In the genomic region with DNA sequence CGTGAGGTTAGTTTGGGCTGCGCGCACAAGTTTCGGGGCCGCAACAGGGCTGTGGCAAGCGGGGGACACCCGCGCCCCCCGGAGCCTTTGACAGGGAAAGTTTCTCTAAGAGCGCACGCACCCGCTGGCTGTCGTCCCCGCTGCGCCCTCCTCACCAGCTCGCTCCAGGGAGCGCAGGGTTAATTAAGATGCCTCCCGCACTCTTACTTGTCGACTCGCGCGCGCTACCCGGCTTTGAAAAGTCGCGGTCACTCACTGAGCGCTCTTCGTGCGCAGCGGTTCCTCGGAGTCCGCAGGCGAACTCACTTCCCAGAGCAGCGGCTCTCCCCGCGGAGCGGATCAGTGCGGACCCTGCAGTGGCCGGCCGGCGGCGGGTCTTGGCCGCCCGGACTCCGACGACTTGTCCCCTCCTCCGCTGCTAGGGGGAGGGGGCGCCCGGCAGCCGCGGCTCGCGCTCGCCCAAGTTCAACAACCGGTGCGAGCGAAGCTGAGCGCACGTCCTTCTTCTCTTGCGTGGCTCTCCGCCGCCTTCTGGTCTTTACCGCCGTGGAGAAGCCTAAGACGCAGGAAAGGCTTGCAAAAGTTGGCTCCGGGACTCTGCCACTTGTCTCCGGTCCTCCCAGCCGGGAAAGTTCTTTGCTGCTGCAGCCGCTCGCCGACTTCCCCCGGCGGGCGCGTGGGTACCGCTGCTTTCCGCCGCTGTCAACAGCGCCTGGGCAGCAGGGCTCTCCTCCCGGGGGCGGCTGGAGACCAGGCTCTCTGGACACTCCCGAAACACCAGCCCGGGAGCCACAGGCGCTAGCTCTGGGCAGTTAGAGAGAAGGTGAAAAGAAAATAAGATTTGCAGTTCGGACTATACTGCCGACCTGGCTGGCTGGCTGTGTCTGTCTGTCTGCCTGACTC, we compare ENCODE assay signal across 8 cellular contexts. TPM values are rescaled to one million over a fixed set of nuclear protein-coding genes. Genes with fewer than 3 reads are reported as not detected.
DNase-seq lines count a peak whose midpoint lies in the region; ATAC-seq and TF ChIP-seq lines count a peak whose summit lies in the region.

No MANE protein-coding gene starts in this region.

- peaks cover under 1 to 18% (median 7%) of the 10 kb centered on the region in 7 donors for H3K9me3 Mint-ChIP-seq in CD14-positive monocyte

- peak overlapping the region; percentile 95 to 99 (median 97) for H3K27ac Mint-ChIP-seq in CD14-positive monocyte

- peaks cover 23% of the 10 kb centered on the region for H3K4me1 Mint-ChIP-seq in CD14-positive monocyte

- H3K36me3 ChIP-seq in HUES64 (ENCODE audit: insufficient read depth, low read length) (no peaks in the 10 kb centered on the region), left lung (peaks cover 0 to 10% of the 10 kb centered on the region in 2 donors)

- peak overlapping the region; percentile 67 for H3K9ac ChIP-seq in HUES64 (ENCODE audit: low read depth, low read length)

- ATAC-seq in GM19438 (IDR thresholded peaks at IDR 0.05; ENCODE audit: low read depth, unreplicated experiment) (peak; percentile 13), left lung (peak; percentile 7)

- peak; percentile 49 for DNase-seq in CD14-positive monocyte (ENCODE audit: low spot score)
- DNase-seq in T-helper 2 cell, result peak in 4 of 5 experiments; percentile 4 to 70 (median 22)
- DNase-seq in cerebellum (ENCODE audit: low spot score), result peak; percentile 31
- peak; percentile 67 to 89 for DNase-seq in left lung
- peak; percentile 49 for DNase-seq in stimulated activated CD4-positive, alpha-beta T cell treated with anti-CD3 and anti-CD28 coated beads, Interleukin-1b, Interleukin-23, amount 100 ng/mL, for 48 hours
- DNase-seq in effector CD8-positive, alpha-beta T cell (lab: John Stamatoyannopoulos, UW), result no peak

- WGBS in HUES64, result under 1% methylated on average over 86 of the region's 86 CpGs

- intact Hi-C loops in CD14-positive monocyte (cut with micrococcal nuclease) (loop anchor here (5.0 to 10.0 kb wide), 6 partner anchors 41 to 911 kb away; a partner anchor contains a TSS), left lung (cut with DNase I) (loop anchor here in 1 of 2 donors (5.0 to 10.0 kb wide), 2 partner anchors 121 to 514 kb away; a partner anchor contains a TSS)

- TF ChIP-seq CTCF in CD14-positive monocyte (IDR thresholded peaks at IDR 0.05), result no peak
- no peak for TF ChIP-seq CTCF in left lung (IDR thresholded peaks at IDR 0.05)

- H3K27me3 Mint-ChIP-seq in CD14-positive monocyte (ENCODE audit: low read depth in 3 of 3), result peaks cover 41 to 80% (median 59%) of the 10 kb centered on the region in 3 donors

- peak overlapping the region; percentile 96 to 99 for H3K4me3 Mint-ChIP-seq in CD14-positive monocyte

- H3K4me3 ChIP-seq in HUES64 (ENCODE audit: low read length), result peak overlapping the region; percentile 74
- H3K4me3 ChIP-seq in left lung, result peak overlapping the region; percentile 61 to 80

- H3K27me3 ChIP-seq in HUES64 (ENCODE audit: insufficient read depth, low read length), result peaks cover 55% of the 10 kb centered on the region
- peaks cover 0 to 57% of the 10 kb centered on the region in 2 donors for H3K27me3 ChIP-seq in left lung

- H3K27ac ChIP-seq in HUES64 (ENCODE audit: low read depth, low read length) (peak overlapping the region; percentile 90; the same call in 1 of the 2 replicates), left lung (peak overlapping the region; percentile 97 to 100)

- H3K36me3 Mint-ChIP-seq in CD14-positive monocyte, result peaks cover 4 to 11% of the 10 kb centered on the region in 2 donors

- peaks cover 16% of the 10 kb centered on the region for H3K4me1 ChIP-seq in HUES64 (ENCODE audit: insufficient read depth, low read length)
- H3K4me1 ChIP-seq in left lung, result peaks cover 20 to 39% of the 10 kb centered on the region in 2 donors

- H3K9me3 ChIP-seq in HUES64 (ENCODE audit: insufficient read depth, low read depth, low read length) (0 out of 2 replicates have a peak, but pooled peaks cover 3% of the 10 kb centered on the region), left lung (no peaks in the 10 kb centered on the region)

RNA-seq across cellular contexts. Expression of a gene that starts 0.5 kb away (rescaled TPM):
- polyA plus RNA-seq in CD14-positive monocyte, result 10 to 100 TPM; 29.3 to 31.3 TPM
- polyA plus RNA-seq in HUES64 (2013, experiment 1 of 2), result 6.0 TPM
- polyA plus RNA-seq in HUES64 (2013, experiment 2 of 2), result 6.0 TPM
- total RNA-seq in cerebellum, result 51.2 TPM
- 100 to 1,000 TPM; 102 to 135 TPM for total RNA-seq in left lung
